9 cellular contexts compared by ENCODE assay signal in genomic region chr21:34243562-34243961, GRCh38.
DNase-seq lines count a peak whose midpoint lies in the region; ATAC-seq and TF ChIP-seq lines count a peak whose summit lies in the region.
"Had no signal": no experiment of that assay in that cellular context is flagged by ENCODE, and none has a peak within 500 bp of the region (broad histone marks: within the 10 kb centered on the region; RNA-seq: fewer than 3 reads in every experiment).

No MANE protein-coding gene starts in this region.

- no peak overlapping the region for H3K4me3 ChIP-seq in osteoblast (ENCODE audit: insufficient read depth, low read length)

- no peaks in the 10 kb centered on the region for H3K27me3 Mint-ChIP-seq in activated naive CD8-positive, alpha-beta T cell treated with anti-CD3 and anti-CD28 coated beads, Interleukin-2, amount 50 U/mL, for 24 hours
- H3K27me3 Mint-ChIP-seq in activated naive CD8-positive, alpha-beta T cell treated with anti-CD3 and anti-CD28 coated beads for 36 hours = no peaks in the 10 kb centered on the region
- H3K27me3 Mint-ChIP-seq: activated naive CD8-positive, alpha-beta T cell had no signal

- H3K9me3 ChIP-seq in osteoblast (ENCODE audit: low read depth, low read length) = peaks cover 3% of the 10 kb centered on the region

- peaks cover 5% of the 10 kb centered on the region for H3K9me3 Mint-ChIP-seq in activated naive CD8-positive, alpha-beta T cell treated with anti-CD3 and anti-CD28 coated beads, Interleukin-2, amount 50 U/mL, for 24 hours
- H3K9me3 Mint-ChIP-seq in activated naive CD8-positive, alpha-beta T cell treated with anti-CD3 and anti-CD28 coated beads for 36 hours = peaks cover 13% of the 10 kb centered on the region

- no peaks in the 10 kb centered on the region for H3K36me3 Mint-ChIP-seq in activated naive CD8-positive, alpha-beta T cell treated with anti-CD3 and anti-CD28 coated beads, Interleukin-2, amount 50 U/mL, for 24 hours (ENCODE audit: low read depth)
- no peaks in the 10 kb centered on the region for H3K36me3 Mint-ChIP-seq in activated naive CD8-positive, alpha-beta T cell treated with anti-CD3 and anti-CD28 coated beads for 36 hours
- H3K36me3 Mint-ChIP-seq: activated naive CD8-positive, alpha-beta T cell had no signal

- no peak for ATAC-seq in activated naive CD8-positive, alpha-beta T cell treated with anti-CD3 and anti-CD28 coated beads, Interleukin-2, amount 50 U/mL, for 24 hours
- ATAC-seq in HG03139 (IDR thresholded peaks at IDR 0.05; ENCODE audit: unreplicated experiment) = no peak

- no peaks in the 10 kb centered on the region for H3K79me2 ChIP-seq in osteoblast (ENCODE audit: insufficient read depth, low read length)

- H3K36me3 ChIP-seq in osteoblast (ENCODE audit: insufficient read depth, low read length) = no peaks in the 10 kb centered on the region

- no peak overlapping the region for H3K4me2 ChIP-seq in osteoblast (ENCODE audit: insufficient read depth, low read length)

- H3K4me3 Mint-ChIP-seq in activated naive CD8-positive, alpha-beta T cell treated with anti-CD3 and anti-CD28 coated beads, Interleukin-2, amount 50 U/mL, for 24 hours = no peak overlapping the region
- no peak overlapping the region for H3K4me3 Mint-ChIP-seq in activated naive CD8-positive, alpha-beta T cell treated with anti-CD3 and anti-CD28 coated beads for 36 hours
- H3K4me3 Mint-ChIP-seq: activated naive CD8-positive, alpha-beta T cell had no signal

- no peaks in the 10 kb centered on the region for H3K4me1 ChIP-seq in osteoblast (ENCODE audit: insufficient read depth, low read length)

- peak; percentile 5 for DNase-seq in activated naive CD8-positive, alpha-beta T cell treated with anti-CD3 and anti-CD28 coated beads, Interleukin-2, amount 50 U/mL, for 24 hours
- no peak for DNase-seq in activated naive CD8-positive, alpha-beta T cell treated with anti-CD3 and anti-CD28 coated beads for 36 hours
- DNase-seq in NOMO-1 (lab: John Stamatoyannopoulos, UW; ENCODE audit: unreplicated experiment in 2 of 2) (peak; percentile 13), cerebellar cortex (ENCODE audit: low spot score) (peak; percentile 24), osteoblast (ENCODE audit: insufficient read length, low spot score, missing footprints) (no peak), NCI-H446 treated with DMSO at 0.1 percent for 48 hours (lab: John Stamatoyannopoulos, UW) (no peak)
- DNase-seq in activated CD8-positive, alpha-beta memory T cell treated with anti-CD3 and anti-CD28 coated beads, Interleukin-2, amount 50 U/mL, for 48 hours = no peak

- no peak overlapping the region for H3K27ac ChIP-seq in osteoblast (ENCODE audit: low read depth, low read length)

- no peak overlapping the region for H2AFZ ChIP-seq in osteoblast (ENCODE audit: low read length)

- TF ChIP-seq CTCF in osteoblast (IDR thresholded peaks at IDR 0.05; ENCODE audit: extremely low read depth, low read depth, low read length) = peak; percentile 50

- H3K27ac Mint-ChIP-seq in activated naive CD8-positive, alpha-beta T cell treated with anti-CD3 and anti-CD28 coated beads, Interleukin-2, amount 50 U/mL, for 24 hours = no peak overlapping the region
- no peak overlapping the region for H3K27ac Mint-ChIP-seq in activated naive CD8-positive, alpha-beta T cell treated with anti-CD3 and anti-CD28 coated beads for 36 hours
- H3K27ac Mint-ChIP-seq: activated naive CD8-positive, alpha-beta T cell had no signal

- no peaks in the 10 kb centered on the region for H3K4me1 Mint-ChIP-seq in activated naive CD8-positive, alpha-beta T cell treated with anti-CD3 and anti-CD28 coated beads, Interleukin-2, amount 50 U/mL, for 24 hours
- H3K4me1 Mint-ChIP-seq in activated naive CD8-positive, alpha-beta T cell treated with anti-CD3 and anti-CD28 coated beads for 36 hours = no peaks in the 10 kb centered on the region

- peaks cover 9% of the 10 kb centered on the region for H3K27me3 ChIP-seq in osteoblast (ENCODE audit: insufficient read depth, low read length)

- H4K20me1 ChIP-seq in osteoblast (ENCODE audit: insufficient read depth, low read length) = no peaks in the 10 kb centered on the region

Comparison
In these comparisons a context has a peak if more than half of its experiments do, and no peak if none do; other contexts are left out.
1. DNase-seq: peak in activated naive CD8-positive, alpha-beta T cell treated with anti-CD3 and anti-CD28 coated beads, Interleukin-2, amount 50 U/mL, for 24 hours (single experiment), NOMO-1 (2 of 2) and cerebellar cortex (single experiment); none in activated naive CD8-positive, alpha-beta T cell treated with anti-CD3 and anti-CD28 coated beads for 36 hours (single experiment), osteoblast (single experiment), activated CD8-positive, alpha-beta memory T cell treated with anti-CD3 and anti-CD28 coated beads, Interleukin-2, amount 50 U/mL, for 48 hours (single experiment) and NCI-H446 treated with DMSO at 0.1 percent for 48 hours (single experiment).